In genomic region chr10:102859911-102860310, GRCh38 we compare ENCODE assay signal across 36 cellular contexts. TPM values are rescaled to one million over a fixed set of nuclear protein-coding genes. Genes with fewer than 3 reads are reported as not detected.
DNase-seq lines count a peak whose midpoint lies in the region; ATAC-seq and TF ChIP-seq lines count a peak whose summit lies in the region.
"Had no signal": no experiment of that assay in that cellular context is flagged by ENCODE, and none has a peak within 500 bp of the region (broad histone marks: within the 10 kb centered on the region; RNA-seq: fewer than 3 reads in every experiment).

No MANE protein-coding gene starts in this region.

- no peak overlapping the region for H3K4me3 ChIP-seq in heart left ventricle
- no peak overlapping the region for H3K4me3 ChIP-seq in neural progenitor cell
- no peak overlapping the region for H3K4me3 ChIP-seq in ovary
- H3K4me3 ChIP-seq: Peyer's patch, smooth muscle cell, suprapubic skin had no signal

- TF ChIP-seq CTCF in heart left ventricle (IDR thresholded peaks at IDR 0.05) (no peak), neural progenitor cell (IDR thresholded peaks at IDR 0.05) (no peak), ovary (IDR thresholded peaks at IDR 0.05) (no peak)

- peaks cover 7% of the 10 kb centered on the region for H3K36me3 Mint-ChIP-seq in neural progenitor cell

- ATAC-seq in heart left ventricle: peak in 3 of 4 donors; percentile 41 to 54 (median 50)
- ATAC-seq: naive thymus-derived CD4-positive, alpha-beta T cell had no signal

- H3F3A ChIP-seq in neural progenitor cell (ENCODE audit: low read depth): peaks cover 12% of the 10 kb centered on the region

- H3K79me2 ChIP-seq in neural progenitor cell (ENCODE audit: low read depth): peaks cover 5% of the 10 kb centered on the region

- no peaks in the 10 kb centered on the region for H3K9me3 Mint-ChIP-seq in neural progenitor cell
- H3K9me3 Mint-ChIP-seq: CD8-positive, alpha-beta memory T cell; HFFc6; mesothelial cell of epicardium; naive thymus-derived CD4-positive, alpha-beta T cell had no signal

- H3K27ac Mint-ChIP-seq in neural progenitor cell: peak overlapping the region; percentile 28
- H3K27ac Mint-ChIP-seq: activated naive CD8-positive, alpha-beta T cell; CD8-positive, alpha-beta memory T cell; HFFc6; mesothelial cell of epicardium; naive thymus-derived CD4-positive, alpha-beta T cell had no signal

- H3K36me3 ChIP-seq in heart left ventricle (peaks cover 0 to 48% (median 43%) of the 10 kb centered on the region in 9 donors), neural progenitor cell (no peaks in the 10 kb centered on the region), ovary (no peaks in the 10 kb centered on the region)

- 43 to 50% (median 47%) methylated on average over 2 of the region's 2 CpGs for WGBS in heart left ventricle, 4 donors
- 27 to 55% (median 37%) methylated on average over 2 of the region's 2 CpGs for WGBS in ovary, 3 donors

- TF ChIP-seq EP300 in ovary (IDR thresholded peaks at IDR 0.05): no peak

- intact Hi-C loops in heart left ventricle (cut with DNase I): no loop called here
- intact Hi-C loops in ovary (cut with DNase I): no loop called here

- H2AFZ ChIP-seq in neural progenitor cell (replicated peaks): no peak overlapping the region

- DNase-seq in LHCN-M2 (ENCODE audit: low read depth) (peak; percentile 73), NCI-H446 treated with DMSO at 0.1 percent for 48 hours (lab: John Stamatoyannopoulos, UW) (peak; percentile 6), heart left ventricle (no peak), neural progenitor cell (ENCODE audit: low spot score) (no peak), ovary (no peak), RKO (ENCODE audit: low spot score) (no peak)
- DNase-seq in activated CD8-positive, alpha-beta memory T cell treated with anti-CD3 and anti-CD28 coated beads for 24 hours: no peak
- DNase-seq: activated CD4-positive, alpha-beta T cell treated with anti-CD3 and anti-CD28 coated beads for 48 hours; activated effector memory CD4-positive, alpha-beta T cell treated with Interleukin-2 at 50 U/mL for 16 hours; CD8-positive, alpha-beta memory T cell; central memory CD4-positive, alpha-beta T cell; cortex of kidney; DMS53; effector memory CD4-positive, alpha-beta T cell; glutamatergic neuron; GOT3; HFFc6; Kasumi-1; MV-4-11; naive thymus-derived CD4-positive, alpha-beta T cell; NCI-H187; NCI-H345; Peyer's patch; retina; stimulated activated CD4-positive, alpha-beta T cell treated with anti-CD3 and anti-CD28 coated beads, Interleukin-1b, Interleukin-23, amount 100 ng/mL, for 48 hours; stimulated activated naive CD4-positive, alpha-beta T cell treated with Interleukin-2 at 50 U/mL for 16 hours had no signal

- H3K4me1 ChIP-seq in heart left ventricle: peaks cover 0 to 35% (median 15%) of the 10 kb centered on the region in 12 donors
- H3K4me1 ChIP-seq in neural progenitor cell: no peaks in the 10 kb centered on the region
- peaks cover 2% of the 10 kb centered on the region for H3K4me1 ChIP-seq in ovary (ENCODE audit: insufficient read depth)

- no peaks in the 10 kb centered on the region for H4K20me1 ChIP-seq in neural progenitor cell (ENCODE audit: low read depth)

- no peak overlapping the region for H3K4me3 Mint-ChIP-seq in neural progenitor cell
- H3K4me3 Mint-ChIP-seq: activated naive CD8-positive, alpha-beta T cell; CD8-positive, alpha-beta memory T cell; HFFc6; mesothelial cell of epicardium; naive thymus-derived CD4-positive, alpha-beta T cell had no signal

- no peaks in the 10 kb centered on the region for H3K27me3 Mint-ChIP-seq in neural progenitor cell (ENCODE audit: insufficient read depth, low read depth)
- H3K27me3 Mint-ChIP-seq: activated naive CD8-positive, alpha-beta T cell; CD8-positive, alpha-beta memory T cell; naive thymus-derived CD4-positive, alpha-beta T cell had no signal

- no peaks in the 10 kb centered on the region for H3K9me3 ChIP-seq in heart left ventricle
- H3K9me3 ChIP-seq in neural progenitor cell (ENCODE audit: low read depth): no peaks in the 10 kb centered on the region
- H3K9me3 ChIP-seq in ovary: no peaks in the 10 kb centered on the region
- H3K9me3 ChIP-seq: Peyer's patch, suprapubic skin had no signal

- no peak overlapping the region for H3K9ac ChIP-seq in neural progenitor cell

- H3K4me1 Mint-ChIP-seq in neural progenitor cell: peaks cover 11% of the 10 kb centered on the region

- H3K27ac ChIP-seq in heart left ventricle (peak overlapping the region in 3 of 12 donors; percentile 6 to 55 (median 15)), neural progenitor cell (no peak overlapping the region), ovary (no peak overlapping the region)
- H3K27ac ChIP-seq: epithelial cell of prostate, Peyer's patch, suprapubic skin had no signal

- no peaks in the 10 kb centered on the region for H3K27me3 ChIP-seq in heart left ventricle
- H3K27me3 ChIP-seq in neural progenitor cell: no peaks in the 10 kb centered on the region
- H3K27me3 ChIP-seq in ovary: no peaks in the 10 kb centered on the region
- H3K27me3 ChIP-seq: Peyer's patch, suprapubic skin had no signal

- H3K4me2 ChIP-seq in neural progenitor cell: no peak overlapping the region
- H3K4me2 ChIP-seq: smooth muscle cell had no signal

- TF ChIP-seq POLR2A in heart left ventricle (IDR thresholded peaks at IDR 0.05) (no peak), ovary (IDR thresholded peaks at IDR 0.05) (no peak)

RNA-seq across cellular contexts. Expression of gene BORCS7, which starts 5.9 kb away (rescaled TPM):
- total RNA-seq in LHCN-M2 (2014; rRNA removed) (23.4 and 31.3 TPM in 2 replicates), heart left ventricle (10 to 100 TPM; 11.5 to 29.3 (median 16.9) TPM), neural progenitor cell (ENCODE audit: low replicate concordance) (10.1 and 18.4 TPM in 2 replicates), ovary (10 to 100 TPM; 20.5 to 35.4 (median 25.2) TPM)
- polyA plus RNA-seq in LHCN-M2 (2012): 14.4 TPM
- polyA plus RNA-seq in heart left ventricle (10 to 100 TPM; 15.4 to 32.9 TPM), ovary (10 to 100 TPM; 16.5 to 28.7 TPM)

RNA-seq across cellular contexts. Expression of gene AS3MT, which starts 9.4 kb away (rescaled TPM):
- total RNA-seq in LHCN-M2 (2014; rRNA removed) (7.7 and 9.3 TPM in 2 replicates), heart left ventricle (10 to 100 TPM in 7 of 9 donors, 1 to 10 TPM in 2; 8.6 to 29.0 (median 15.8) TPM), neural progenitor cell (ENCODE audit: low replicate concordance) (33.3 and 40.3 TPM in 2 replicates), ovary (1 to 10 TPM; 1.5 to 6.4 (median 4.9) TPM)
- 8.7 TPM for polyA plus RNA-seq in LHCN-M2 (2012)
- polyA plus RNA-seq in heart left ventricle (10 to 100 TPM in 1 of 2 donors, 1 to 10 TPM in 1; 5.2 to 42.2 TPM), ovary (10 to 100 TPM in 1 of 2 donors, 1 to 10 TPM in 1; 6.0 to 32.8 TPM)
- polyA plus RNA-seq: CD8-positive, alpha-beta memory T cell had no signal

RNA-seq across cellular contexts. Expression of gene CYP17A1, which starts 22.7 kb away (rescaled TPM):
- total RNA-seq in LHCN-M2 (2014; rRNA removed) (not detected in 2 replicates), heart left ventricle (under 1 TPM in 1 of 9 donors, not detected in 8; 0.25 TPM), neural progenitor cell (ENCODE audit: low replicate concordance) (not detected in 2 replicates), ovary (10 to 100 TPM in 2 of 7 donors, 1 to 10 TPM in 1, under 1 TPM in 3, not detected in 1; 0.40 to 32.1 (median 1.0) TPM)
- polyA plus RNA-seq in LHCN-M2 (2012): not detected
- polyA plus RNA-seq in heart left ventricle (not detected), ovary (100 to 1,000 TPM in 1 of 2 donors, 10 to 100 TPM in 1; 30.8 to 348 TPM)
- total RNA-seq: activated CD8-positive, alpha-beta memory T cell treated with anti-CD3 and anti-CD28 coated beads for 36 hours; CD8-positive, alpha-beta memory T cell; fibroblast of villous mesenchyme; HFFc6; naive thymus-derived CD4-positive, alpha-beta T cell; Peyer's patch; SK-MEL-5; smooth muscle cell; suprapubic skin; urinary bladder had no signal
- polyA plus RNA-seq: BJ; naive thymus-derived CD4-positive, alpha-beta T cell; smooth muscle cell; urinary bladder had no signal

RNA-seq across cellular contexts. Expression of gene CNNM2, which starts 58.2 kb away (rescaled TPM):
- total RNA-seq in LHCN-M2 (2014; rRNA removed) (5.3 and 5.5 TPM in 2 replicates), heart left ventricle (1 to 10 TPM; 2.9 to 6.3 (median 4.1) TPM), neural progenitor cell (ENCODE audit: low replicate concordance) (11.4 and 20.2 TPM in 2 replicates), ovary (10 to 100 TPM in 2 of 7 donors, 1 to 10 TPM in 5; 6.7 to 15.0 (median 8.9) TPM)
- 2.0 TPM for polyA plus RNA-seq in LHCN-M2 (2012)
- polyA plus RNA-seq in heart left ventricle (1 to 10 TPM; 1.3 to 2.8 TPM), ovary (10 to 100 TPM in 1 of 2 donors, 1 to 10 TPM in 1; 5.4 to 12.6 TPM)

Comparison
In these comparisons a context has a peak if more than half of its experiments do, and no peak if none do; other contexts are left out.
1. DNase-seq: peak in LHCN-M2 (single experiment) and NCI-H446 treated with DMSO at 0.1 percent for 48 hours (single experiment); none in heart left ventricle (0 of 5), neural progenitor cell (single experiment), activated CD8-positive, alpha-beta memory T cell treated with anti-CD3 and anti-CD28 coated beads for 24 hours (single experiment), ovary (0 of 5) and RKO (single experiment).